In the genomic region with DNA sequence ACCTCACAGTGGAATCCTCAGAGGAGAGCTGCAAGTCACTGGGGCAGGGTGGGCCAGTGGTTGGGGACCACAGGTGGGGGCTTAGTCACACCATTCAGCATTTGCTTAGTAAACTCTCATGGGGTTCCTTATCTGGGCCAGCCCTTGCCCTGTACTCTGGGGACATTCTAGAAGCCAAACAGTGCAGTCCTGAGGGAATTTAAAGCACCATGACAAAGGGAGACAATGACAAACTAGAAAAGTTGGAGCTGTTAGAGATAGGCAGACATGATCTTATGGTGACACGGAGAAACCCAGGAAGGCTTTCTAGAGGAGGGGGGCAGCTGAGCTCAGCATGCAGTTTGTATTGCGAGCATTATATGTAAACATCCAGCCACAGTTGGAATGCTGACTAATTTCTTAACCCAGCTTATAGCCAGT, we compare ENCODE assay signal across 1 cellular context.
TF ChIP-seq lines count a peak whose summit lies in the region.

No MANE protein-coding gene starts in this region.

TF ChIP-seq in K562, 482 proteins besides CTCF, POLR2A, EP300 and RAD21 (continued from another document and continues in another):
- TF ChIP-seq, protein P1, sequence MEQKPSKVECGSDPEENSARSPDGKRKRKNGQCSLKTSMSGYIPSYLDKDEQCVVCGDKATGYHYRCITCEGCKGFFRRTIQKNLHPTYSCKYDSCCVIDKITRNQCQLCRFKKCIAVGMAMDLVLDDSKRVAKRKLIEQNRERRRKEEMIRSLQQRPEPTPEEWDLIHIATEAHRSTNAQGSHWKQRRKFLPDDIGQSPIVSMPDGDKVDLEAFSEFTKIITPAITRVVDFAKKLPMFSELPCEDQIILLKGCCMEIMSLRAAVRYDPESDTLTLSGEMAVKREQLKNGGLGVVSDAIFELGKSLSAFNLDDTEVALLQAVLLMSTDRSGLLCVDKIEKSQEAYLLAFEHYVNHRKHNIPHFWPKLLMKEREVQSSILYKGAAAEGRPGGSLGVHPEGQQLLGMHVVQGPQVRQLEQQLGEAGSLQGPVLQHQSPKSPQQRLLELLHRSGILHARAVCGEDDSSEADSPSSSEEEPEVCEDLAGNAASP (IDR thresholded peaks at IDR 0.05), result no peak
- TF ChIP-seq FOXK2 (conservative IDR thresholded peaks at IDR 0.05 in 1 of 2, IDR thresholded peaks at IDR 0.05 in 1 of 2; ENCODE audit: low read depth in 2 of 2), result peak in 1 of 2 experiments; percentile 69; a peak in 2 of 4 replicates
- TF ChIP-seq NFIC (IDR thresholded peaks at IDR 0.05), result 0 out of 2 replicates have a peak, but pooled peaks have one; percentile 30
- TF ChIP-seq, protein P2, sequence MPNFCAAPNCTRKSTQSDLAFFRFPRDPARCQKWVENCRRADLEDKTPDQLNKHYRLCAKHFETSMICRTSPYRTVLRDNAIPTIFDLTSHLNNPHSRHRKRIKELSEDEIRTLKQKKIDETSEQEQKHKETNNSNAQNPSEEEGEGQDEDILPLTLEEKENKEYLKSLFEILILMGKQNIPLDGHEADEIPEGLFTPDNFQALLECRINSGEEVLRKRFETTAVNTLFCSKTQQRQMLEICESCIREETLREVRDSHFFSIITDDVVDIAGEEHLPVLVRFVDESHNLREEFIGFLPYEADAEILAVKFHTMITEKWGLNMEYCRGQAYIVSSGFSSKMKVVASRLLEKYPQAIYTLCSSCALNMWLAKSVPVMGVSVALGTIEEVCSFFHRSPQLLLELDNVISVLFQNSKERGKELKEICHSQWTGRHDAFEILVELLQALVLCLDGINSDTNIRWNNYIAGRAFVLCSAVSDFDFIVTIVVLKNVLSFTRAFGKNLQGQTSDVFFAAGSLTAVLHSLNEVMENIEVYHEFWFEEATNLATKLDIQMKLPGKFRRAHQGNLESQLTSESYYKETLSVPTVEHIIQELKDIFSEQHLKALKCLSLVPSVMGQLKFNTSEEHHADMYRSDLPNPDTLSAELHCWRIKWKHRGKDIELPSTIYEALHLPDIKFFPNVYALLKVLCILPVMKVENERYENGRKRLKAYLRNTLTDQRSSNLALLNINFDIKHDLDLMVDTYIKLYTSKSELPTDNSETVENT (CRISPR knock-in tag; IDR thresholded peaks at IDR 0.05), result no peak
- TF ChIP-seq, protein P3, sequence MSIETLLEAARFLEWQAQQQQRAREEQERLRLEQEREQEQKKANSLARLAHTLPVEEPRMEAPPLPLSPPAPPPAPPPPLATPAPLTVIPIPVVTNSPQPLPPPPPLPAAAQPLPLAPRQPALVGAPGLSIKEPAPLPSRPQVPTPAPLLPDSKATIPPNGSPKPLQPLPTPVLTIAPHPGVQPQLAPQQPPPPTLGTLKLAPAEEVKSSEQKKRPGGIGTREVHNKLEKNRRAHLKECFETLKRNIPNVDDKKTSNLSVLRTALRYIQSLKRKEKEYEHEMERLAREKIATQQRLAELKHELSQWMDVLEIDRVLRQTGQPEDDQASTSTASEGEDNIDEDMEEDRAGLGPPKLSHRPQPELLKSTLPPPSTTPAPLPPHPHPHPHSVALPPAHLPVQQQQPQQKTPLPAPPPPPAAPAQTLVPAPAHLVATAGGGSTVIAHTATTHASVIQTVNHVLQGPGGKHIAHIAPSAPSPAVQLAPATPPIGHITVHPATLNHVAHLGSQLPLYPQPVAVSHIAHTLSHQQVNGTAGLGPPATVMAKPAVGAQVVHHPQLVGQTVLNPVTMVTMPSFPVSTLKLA (conservative IDR thresholded peaks at IDR 0.05), result 0 out of 4 replicates have a peak, but pooled peaks of 1 of the 2 experiments have one; percentile 25
- TF ChIP-seq TAL1 (IDR thresholded peaks at IDR 0.05), result peak; percentile 64; the same call in 1 of the 2 replicates
- TF ChIP-seq JUND (IDR thresholded peaks at IDR 0.05; ENCODE audit: borderline replicate concordance, low read depth, low read length), result 0 out of 2 replicates have a peak, but pooled peaks have one; percentile 23
- no peak; the same call in 2 of the 3 replicates for TF ChIP-seq JUND (tag; IDR thresholded peaks at IDR 0.05; ENCODE audit: borderline replicate concordance, low read depth, low read length)
- TF ChIP-seq STAT5A (IDR thresholded peaks at IDR 0.05; ENCODE audit: borderline replicate concordance, low read length), result 0 out of 2 replicates have a peak, but pooled peaks have one; percentile 15
- TF ChIP-seq ZKSCAN1 (IDR thresholded peaks at IDR 0.05; ENCODE audit: low read depth, low read length), result no peak
- TF ChIP-seq, protein P4, sequence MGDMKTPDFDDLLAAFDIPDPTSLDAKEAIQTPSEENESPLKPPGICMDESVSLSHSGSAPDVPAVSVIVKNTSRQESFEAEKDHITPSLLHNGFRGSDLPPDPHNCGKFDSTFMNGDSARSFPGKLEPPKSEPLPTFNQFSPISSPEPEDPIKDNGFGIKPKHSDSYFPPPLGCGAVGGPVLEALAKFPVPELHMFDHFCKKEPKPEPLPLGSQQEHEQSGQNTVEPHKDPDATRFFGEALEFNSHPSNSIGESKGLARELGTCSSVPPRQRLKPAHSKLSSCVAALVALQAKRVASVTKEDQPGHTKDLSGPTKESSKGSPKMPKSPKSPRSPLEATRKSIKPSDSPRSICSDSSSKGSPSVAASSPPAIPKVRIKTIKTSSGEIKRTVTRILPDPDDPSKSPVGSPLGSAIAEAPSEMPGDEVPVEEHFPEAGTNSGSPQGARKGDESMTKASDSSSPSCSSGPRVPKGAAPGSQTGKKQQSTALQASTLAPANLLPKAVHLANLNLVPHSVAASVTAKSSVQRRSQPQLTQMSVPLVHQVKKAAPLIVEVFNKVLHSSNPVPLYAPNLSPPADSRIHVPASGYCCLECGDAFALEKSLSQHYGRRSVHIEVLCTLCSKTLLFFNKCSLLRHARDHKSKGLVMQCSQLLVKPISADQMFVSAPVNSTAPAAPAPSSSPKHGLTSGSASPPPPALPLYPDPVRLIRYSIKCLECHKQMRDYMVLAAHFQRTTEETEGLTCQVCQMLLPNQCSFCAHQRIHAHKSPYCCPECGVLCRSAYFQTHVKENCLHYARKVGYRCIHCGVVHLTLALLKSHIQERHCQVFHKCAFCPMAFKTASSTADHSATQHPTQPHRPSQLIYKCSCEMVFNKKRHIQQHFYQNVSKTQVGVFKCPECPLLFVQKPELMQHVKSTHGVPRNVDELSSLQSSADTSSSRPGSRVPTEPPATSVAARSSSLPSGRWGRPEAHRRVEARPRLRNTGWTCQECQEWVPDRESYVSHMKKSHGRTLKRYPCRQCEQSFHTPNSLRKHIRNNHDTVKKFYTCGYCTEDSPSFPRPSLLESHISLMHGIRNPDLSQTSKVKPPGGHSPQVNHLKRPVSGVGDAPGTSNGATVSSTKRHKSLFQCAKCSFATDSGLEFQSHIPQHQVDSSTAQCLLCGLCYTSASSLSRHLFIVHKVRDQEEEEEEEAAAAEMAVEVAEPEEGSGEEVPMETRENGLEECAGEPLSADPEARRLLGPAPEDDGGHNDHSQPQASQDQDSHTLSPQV (IDR thresholded peaks at IDR 0.05), result 0 out of 2 replicates have a peak, but pooled peaks have one; percentile 27
- TF ChIP-seq TBL1XR1 (IDR thresholded peaks at IDR 0.05; ENCODE audit: low read length in 2 of 2), result peak in 1 of 2 experiments; percentile 29; a peak in 1 of 4 replicates
- TF ChIP-seq HDAC2 (IDR thresholded peaks at IDR 0.05), result peak; percentile 38; the same call in 1 of the 2 replicates
- peak; percentile 45 to 51; a peak in 2 of 4 replicates for TF ChIP-seq KDM1A (IDR thresholded peaks at IDR 0.05)
- peak; percentile 27 for TF ChIP-seq TEAD4 (IDR thresholded peaks at IDR 0.05; ENCODE audit: low read length)
- no peak for TF ChIP-seq TEAD4 (CRISPR knock-in tag; IDR thresholded peaks at IDR 0.05; ENCODE audit: borderline replicate concordance)
- TF ChIP-seq MAFK (IDR thresholded peaks at IDR 0.05; ENCODE audit: low read length), result peak; percentile 28; the same call in 1 of the 2 replicates
- TF ChIP-seq C11orf30 (IDR thresholded peaks at IDR 0.05; ENCODE audit: low read depth), result peak; percentile 49; the same call in 1 of the 2 replicates
- peak; percentile 68; the same call in 1 of the 2 replicates for TF ChIP-seq MAFG (tag; conservative IDR thresholded peaks at IDR 0.05)
- no peak for TF ChIP-seq PHF21A (IDR thresholded peaks at IDR 0.05; ENCODE audit: borderline replicate concordance, low read depth)
- TF ChIP-seq ZNF274 (IDR thresholded peaks at IDR 0.05; ENCODE audit: borderline replicate concordance, low read depth, low read length), result no peak
- TF ChIP-seq CXXC5 (CRISPR knock-in tag; IDR thresholded peaks at IDR 0.05), result no peak
- TF ChIP-seq FOXM1 (IDR thresholded peaks at IDR 0.05; ENCODE audit: low read depth), result 0 out of 2 replicates have a peak, but pooled peaks have one; percentile 36
- TF ChIP-seq FOXM1 (CRISPR knock-in tag; IDR thresholded peaks at IDR 0.05; ENCODE audit: low read depth), result no peak
- peak; percentile 78 for TF ChIP-seq CBFA2T2 (conservative IDR thresholded peaks at IDR 0.05)
- TF ChIP-seq, protein P5, sequence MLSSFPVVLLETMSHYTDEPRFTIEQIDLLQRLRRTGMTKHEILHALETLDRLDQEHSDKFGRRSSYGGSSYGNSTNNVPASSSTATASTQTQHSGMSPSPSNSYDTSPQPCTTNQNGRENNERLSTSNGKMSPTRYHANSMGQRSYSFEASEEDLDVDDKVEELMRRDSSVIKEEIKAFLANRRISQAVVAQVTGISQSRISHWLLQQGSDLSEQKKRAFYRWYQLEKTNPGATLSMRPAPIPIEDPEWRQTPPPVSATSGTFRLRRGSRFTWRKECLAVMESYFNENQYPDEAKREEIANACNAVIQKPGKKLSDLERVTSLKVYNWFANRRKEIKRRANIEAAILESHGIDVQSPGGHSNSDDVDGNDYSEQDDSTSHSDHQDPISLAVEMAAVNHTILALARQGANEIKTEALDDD (IDR thresholded peaks at IDR 0.05), result peak; percentile 31; the same call in 1 of the 2 replicates
- TF ChIP-seq SMARCA4 (IDR thresholded peaks at IDR 0.05), result peak; percentile 34; the same call in 1 of the 2 replicates
- TF ChIP-seq, protein P6, sequence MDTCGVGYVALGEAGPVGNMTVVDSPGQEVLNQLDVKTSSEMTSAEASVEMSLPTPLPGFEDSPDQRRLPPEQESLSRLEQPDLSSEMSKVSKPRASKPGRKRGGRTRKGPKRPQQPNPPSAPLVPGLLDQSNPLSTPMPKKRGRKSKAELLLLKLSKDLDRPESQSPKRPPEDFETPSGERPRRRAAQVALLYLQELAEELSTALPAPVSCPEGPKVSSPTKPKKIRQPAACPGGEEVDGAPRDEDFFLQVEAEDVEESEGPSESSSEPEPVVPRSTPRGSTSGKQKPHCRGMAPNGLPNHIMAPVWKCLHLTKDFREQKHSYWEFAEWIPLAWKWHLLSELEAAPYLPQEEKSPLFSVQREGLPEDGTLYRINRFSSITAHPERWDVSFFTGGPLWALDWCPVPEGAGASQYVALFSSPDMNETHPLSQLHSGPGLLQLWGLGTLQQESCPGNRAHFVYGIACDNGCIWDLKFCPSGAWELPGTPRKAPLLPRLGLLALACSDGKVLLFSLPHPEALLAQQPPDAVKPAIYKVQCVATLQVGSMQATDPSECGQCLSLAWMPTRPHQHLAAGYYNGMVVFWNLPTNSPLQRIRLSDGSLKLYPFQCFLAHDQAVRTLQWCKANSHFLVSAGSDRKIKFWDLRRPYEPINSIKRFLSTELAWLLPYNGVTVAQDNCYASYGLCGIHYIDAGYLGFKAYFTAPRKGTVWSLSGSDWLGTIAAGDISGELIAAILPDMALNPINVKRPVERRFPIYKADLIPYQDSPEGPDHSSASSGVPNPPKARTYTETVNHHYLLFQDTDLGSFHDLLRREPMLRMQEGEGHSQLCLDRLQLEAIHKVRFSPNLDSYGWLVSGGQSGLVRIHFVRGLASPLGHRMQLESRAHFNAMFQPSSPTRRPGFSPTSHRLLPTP (IDR thresholded peaks at IDR 0.05; ENCODE audit: borderline replicate concordance, extremely low read depth, insufficient read length), result peak; percentile 52
- no peak for TF ChIP-seq POU5F1 (IDR thresholded peaks at IDR 0.05; ENCODE audit: borderline replicate concordance, low read depth, low read length, partially characterized antibody)
- peak; percentile 74; the same call in 1 of the 2 replicates for TF ChIP-seq ZBTB7A (IDR thresholded peaks at IDR 0.05; ENCODE audit: borderline replicate concordance, control insufficient read depth, low read depth, low read length)
- TF ChIP-seq SOX6 (IDR thresholded peaks at IDR 0.05), result peak; percentile 85
- TF ChIP-seq NRF1 (conservative IDR thresholded peaks at IDR 0.05 in 1 of 2, IDR thresholded peaks at IDR 0.05 in 1 of 2), result 0 out of 4 replicates have a peak, but pooled peaks of 1 of the 2 experiments have one; percentile 7
- no peak for TF ChIP-seq FOS (IDR thresholded peaks at IDR 0.05; ENCODE audit: extremely low read depth, insufficient read length)
- TF ChIP-seq, protein P7, sequence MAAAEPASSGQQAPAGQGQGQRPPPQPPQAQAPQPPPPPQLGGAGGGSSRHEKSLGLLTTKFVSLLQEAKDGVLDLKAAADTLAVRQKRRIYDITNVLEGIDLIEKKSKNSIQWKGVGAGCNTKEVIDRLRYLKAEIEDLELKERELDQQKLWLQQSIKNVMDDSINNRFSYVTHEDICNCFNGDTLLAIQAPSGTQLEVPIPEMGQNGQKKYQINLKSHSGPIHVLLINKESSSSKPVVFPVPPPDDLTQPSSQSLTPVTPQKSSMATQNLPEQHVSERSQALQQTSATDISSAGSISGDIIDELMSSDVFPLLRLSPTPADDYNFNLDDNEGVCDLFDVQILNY (CRISPR knock-in tag; IDR thresholded peaks at IDR 0.05), result no peak
- peak; percentile 68 for TF ChIP-seq ZNF766 (CRISPR knock-in tag; conservative IDR thresholded peaks at IDR 0.05)
- TF ChIP-seq, protein P8, sequence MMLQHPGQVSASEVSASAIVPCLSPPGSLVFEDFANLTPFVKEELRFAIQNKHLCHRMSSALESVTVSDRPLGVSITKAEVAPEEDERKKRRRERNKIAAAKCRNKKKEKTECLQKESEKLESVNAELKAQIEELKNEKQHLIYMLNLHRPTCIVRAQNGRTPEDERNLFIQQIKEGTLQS (IDR thresholded peaks at IDR 0.05), result peak; percentile 24; the same call in 1 of the 2 replicates
- TF ChIP-seq, protein P8 (CRISPR knock-in tag; conservative IDR thresholded peaks at IDR 0.05), result no peak
- TF ChIP-seq BACH1 (tag; IDR thresholded peaks at IDR 0.05), result 0 out of 2 replicates have a peak, but pooled peaks have one; percentile 1
- TF ChIP-seq CBFA2T3 (IDR thresholded peaks at IDR 0.05), result peak; percentile 84
- no peak for TF ChIP-seq RBBP5 (IDR thresholded peaks at IDR 0.05; ENCODE audit: borderline replicate concordance, insufficient read depth, low read length, poor library complexity, severe bottlenecking)
- TF ChIP-seq ARNT (IDR thresholded peaks at IDR 0.05), result peak in 1 of 2 experiments; percentile 98; a peak in 2 of 4 replicates
- TF ChIP-seq MEIS2 (IDR thresholded peaks at IDR 0.05; ENCODE audit: partially characterized antibody), result peak; percentile 39
- no peak for TF ChIP-seq NONO (IDR thresholded peaks at IDR 0.05; ENCODE audit: low read depth in 2 of 2, low read length in 1 of 2)
- peak; percentile 54 for TF ChIP-seq NFE2 (IDR thresholded peaks at IDR 0.05; ENCODE audit: low read depth)
- 0 out of 2 replicates have a peak, but pooled peaks have one; percentile 16 for TF ChIP-seq LEF1 (IDR thresholded peaks at IDR 0.05)
- TF ChIP-seq RBM25 (IDR thresholded peaks at IDR 0.05; ENCODE audit: low read depth, low read length, severe bottlenecking), result peak; percentile 76
- TF ChIP-seq MYNN (IDR thresholded peaks at IDR 0.05), result no peak
- no peak for TF ChIP-seq MYNN (CRISPR knock-in tag; IDR thresholded peaks at IDR 0.05)
